Comparison of ENCODE assay signal across 20 cellular contexts in the genomic region with DNA sequence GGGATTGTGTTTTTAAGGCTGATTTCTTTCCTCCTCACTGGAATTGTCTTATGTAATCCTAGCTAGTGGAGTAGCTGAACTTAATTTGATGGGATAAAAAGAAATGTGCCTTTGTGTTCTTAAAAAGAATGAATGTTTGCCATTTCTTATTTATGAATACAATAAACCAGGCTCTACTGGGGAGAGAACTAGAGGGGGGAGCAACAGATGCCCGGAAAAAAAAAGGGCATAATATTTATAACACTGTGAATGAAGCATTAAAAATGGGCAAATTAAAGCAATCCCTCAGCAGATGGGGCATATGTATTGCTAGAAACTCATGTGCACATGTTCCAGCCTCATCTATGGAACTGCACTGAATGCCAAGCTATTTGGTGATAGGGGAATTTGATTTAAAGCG.
"Had no signal": no experiment of that assay in that cellular context is flagged by ENCODE, and none has a peak within 500 bp of the region (broad histone marks: within the 10 kb centered on the region; RNA-seq: fewer than 3 reads in every experiment).

No MANE protein-coding gene starts in this region.

- DNase-seq: natural killer cell; occipital lobe; ovary; posterior cingulate gyrus; psoas muscle; right cardiac atrium; right lobe of liver; sigmoid colon; small intestine; stimulated activated CD4-positive, alpha-beta T cell treated with anti-CD3 and anti-CD28 coated beads, Interleukin-15, amount 100 ng/mL, for 24 hours; stimulated activated CD4-positive, alpha-beta T cell treated with anti-CD3 and anti-CD28 coated beads, Interleukin-2, amount 100 ng/mL, for 24 hours; stimulated activated CD4-positive, alpha-beta T cell treated with anti-CD3 and anti-CD28 coated beads, Interleukin-2, amount 100 ng/mL, for 48 hours; stimulated activated CD4-positive, alpha-beta T cell treated with anti-CD3 and anti-CD28 coated beads, Interleukin-4, amount 100 ng/mL, for 24 hours; stimulated activated naive B cell treated with anti-CD40 and anti-IgM and Interleukin-4, amounts not matched to agents 10 μg/mL and 1 μg/mL and 100 μg/mL, for 72 hours; stimulated activated naive CD4-positive, alpha-beta T cell treated with Interleukin-2 at 50 U/mL for 16 hours; stomach; thyroid gland; trophoblast cell; upper lobe of left lung had no signal

- ATAC-seq: natural killer cell; psoas muscle; right cardiac atrium; right lobe of liver; stimulated activated effector memory CD8-positive, alpha-beta T cell treated with anti-CD3 and anti-CD28 coated beads, Interleukin-12 subunit alpha, Interleukin-12 subunit beta, amount 100 ng/mL, for 72 hours; stimulated activated naive B cell treated with anti-CD40 and anti-IgM and Interleukin-4, amounts not matched to agents 10 μg/mL and 1 μg/mL and 100 μg/mL, for 72 hours had no signal
